Comparison of ENCODE assay signal across 11 cellular contexts in genomic region chr6:33781105-33781975, GRCh38.
A peak's percentile ranks its signal among the peaks of the same experiment; 100 is the strongest.
DNase-seq lines count a peak whose midpoint lies in the region; ATAC-seq and TF ChIP-seq lines count a peak whose summit lies in the region.
"Had no signal": no experiment of that assay in that cellular context is flagged by ENCODE, and none has a peak within 500 bp of the region (broad histone marks: within the 10 kb centered on the region; RNA-seq: fewer than 3 reads in every experiment).

No MANE protein-coding gene starts in this region.

- ATAC-seq in HG03565 (IDR thresholded peaks at IDR 0.05; ENCODE audit: unreplicated experiment) (no peak), GM21717 (IDR thresholded peaks at IDR 0.05; ENCODE audit: unreplicated experiment) (no peak)

- no peaks in the 10 kb centered on the region for H3K9me3 ChIP-seq in HUES6 (ENCODE audit: control insufficient read depth, insufficient read depth, low read depth, low read length)

- H3K9ac ChIP-seq in HUES6 (ENCODE audit: low read length) = peak overlapping the region; percentile 73

- no peak for TF ChIP-seq CTCF in cardiac fibroblast (IDR thresholded peaks at IDR 0.05; ENCODE audit: low read depth, low read length)

- peak; percentile 60 for DNase-seq in AG08396 (ENCODE audit: low spot score)
- DNase-seq in cardiac fibroblast (ENCODE audit: low read depth in 2 of 2) = peak; percentile 81 to 83
- DNase-seq in kidney glomerular epithelial cell (lab: John Stamatoyannopoulos, UW) = peak; percentile 80
- no peak for DNase-seq in NCI-H510A treated with DMSO at 0.1 percent for 48 hours (lab: John Stamatoyannopoulos, UW)
- no peak for DNase-seq in NCI-H2081 treated with DMSO at 0.1 percent for 48 hours (lab: John Stamatoyannopoulos, UW)
- DNase-seq: activated CD4-positive, CD25-positive, alpha-beta regulatory T cell treated with anti-CD3 and anti-CD28 coated beads, Interleukin-2, amount 50 U/mL, for 72 hours; COR-L47; NCI-H446 had no signal

- no peak overlapping the region; the same call in 1 of the 2 replicates for H3K4me3 ChIP-seq in HUES6 (ENCODE audit: low read depth, low read length)
- H3K4me3 ChIP-seq in cardiac fibroblast (replicated peaks in 1 of 2; ENCODE audit: low read depth in 2 of 2, low read length in 2 of 2) = no peak overlapping the region

- peaks cover 69% of the 10 kb centered on the region for H3K4me1 ChIP-seq in HUES6 (ENCODE audit: control insufficient read depth, insufficient read depth, low read length)

- H3K36me3 ChIP-seq in HUES6 (ENCODE audit: control insufficient read depth, insufficient read depth, low read length) = peaks cover 85% of the 10 kb centered on the region

- H3K27me3 ChIP-seq in HUES6 (ENCODE audit: control insufficient read depth, insufficient read depth, low read length) = no peaks in the 10 kb centered on the region

- peak overlapping the region; percentile 92 for H3K27ac ChIP-seq in HUES6 (ENCODE audit: low read depth, low read length)

Comparison
In these comparisons a context has a peak if more than half of its experiments do, and no peak if none do; other contexts are left out.
1. DNase-seq: peak in AG08396 (single experiment), cardiac fibroblast (2 of 2) and kidney glomerular epithelial cell (single experiment); none in NCI-H510A treated with DMSO at 0.1 percent for 48 hours (single experiment) and NCI-H2081 treated with DMSO at 0.1 percent for 48 hours (single experiment).